ENCODE assay signal across 1 cellular context in the genomic region with DNA sequence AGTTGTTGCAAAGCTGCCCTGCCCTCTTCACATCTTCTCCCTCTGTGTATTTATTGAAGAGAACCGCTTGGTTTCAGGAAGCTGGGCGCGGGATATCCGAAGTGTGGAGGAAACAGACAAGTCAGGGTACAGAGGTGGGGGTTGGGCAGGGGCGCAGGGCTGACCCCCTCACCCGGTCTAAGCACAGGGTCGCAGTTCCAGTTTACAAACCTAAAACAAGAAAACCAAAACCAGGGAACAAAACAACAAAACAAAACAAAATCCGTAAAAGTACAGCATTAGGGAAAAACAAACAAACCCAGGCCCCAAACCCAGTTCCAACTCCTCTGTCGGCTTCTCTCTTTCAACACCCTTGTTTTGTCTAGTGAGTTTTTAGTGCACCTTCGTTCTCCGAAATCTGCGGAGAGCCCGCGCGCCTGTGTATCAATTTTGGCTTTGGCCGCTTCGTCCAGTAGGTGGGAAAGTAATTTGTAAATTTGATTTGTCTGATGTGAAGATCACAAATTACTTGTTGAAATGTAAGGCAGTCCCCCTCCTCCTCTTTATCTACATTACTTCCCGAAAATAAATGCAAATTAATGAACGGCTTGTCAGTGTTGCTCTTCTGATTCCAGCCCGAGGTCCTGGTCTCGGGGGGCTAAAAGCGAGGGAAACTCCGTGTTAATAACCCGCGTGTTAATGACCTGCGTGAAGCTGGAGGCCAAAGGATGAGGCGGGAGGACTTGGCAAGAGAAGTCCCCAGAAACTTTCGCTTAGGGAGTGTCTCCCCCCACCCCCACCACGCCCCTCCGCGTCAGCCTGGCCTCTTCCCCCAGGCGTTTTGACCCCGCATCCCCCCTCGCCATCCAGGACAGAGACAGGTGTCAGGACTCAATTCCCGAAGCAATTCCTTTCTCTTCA.
TF ChIP-seq lines count a peak whose summit lies in the region.

No MANE protein-coding gene starts in this region.

TF ChIP-seq in endothelial cell of umbilical vein, 7 proteins besides CTCF, POLR2A, EP300 and RAD21:
- TF ChIP-seq, protein P1, sequence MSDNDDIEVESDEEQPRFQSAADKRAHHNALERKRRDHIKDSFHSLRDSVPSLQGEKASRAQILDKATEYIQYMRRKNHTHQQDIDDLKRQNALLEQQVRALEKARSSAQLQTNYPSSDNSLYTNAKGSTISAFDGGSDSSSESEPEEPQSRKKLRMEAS (IDR thresholded peaks at IDR 0.05; ENCODE audit: insufficient read depth, insufficient read length): no peak
- TF ChIP-seq FOS (IDR thresholded peaks at IDR 0.05; ENCODE audit: borderline replicate concordance, insufficient read depth, low read length) (no peak), EZH2 (IDR thresholded peaks at IDR 0.05; ENCODE audit: borderline replicate concordance, low read depth, low read length, severe bottlenecking) (peak; percentile 44), MYC (IDR thresholded peaks at IDR 0.05; ENCODE audit: low read depth, low read length) (no peak), POLR2AphosphoS5 (IDR thresholded peaks at IDR 0.05; ENCODE audit: insufficient read depth, low read depth, low read length) (no peak), JUN (IDR thresholded peaks at IDR 0.05; ENCODE audit: borderline replicate concordance, insufficient read depth, insufficient read length, low read depth) (no peak), GATA2 (IDR thresholded peaks at IDR 0.05; ENCODE audit: insufficient read depth, insufficient read length, low read depth, low read length) (no peak)
